8 cellular contexts compared by ENCODE assay signal in the genomic region with DNA sequence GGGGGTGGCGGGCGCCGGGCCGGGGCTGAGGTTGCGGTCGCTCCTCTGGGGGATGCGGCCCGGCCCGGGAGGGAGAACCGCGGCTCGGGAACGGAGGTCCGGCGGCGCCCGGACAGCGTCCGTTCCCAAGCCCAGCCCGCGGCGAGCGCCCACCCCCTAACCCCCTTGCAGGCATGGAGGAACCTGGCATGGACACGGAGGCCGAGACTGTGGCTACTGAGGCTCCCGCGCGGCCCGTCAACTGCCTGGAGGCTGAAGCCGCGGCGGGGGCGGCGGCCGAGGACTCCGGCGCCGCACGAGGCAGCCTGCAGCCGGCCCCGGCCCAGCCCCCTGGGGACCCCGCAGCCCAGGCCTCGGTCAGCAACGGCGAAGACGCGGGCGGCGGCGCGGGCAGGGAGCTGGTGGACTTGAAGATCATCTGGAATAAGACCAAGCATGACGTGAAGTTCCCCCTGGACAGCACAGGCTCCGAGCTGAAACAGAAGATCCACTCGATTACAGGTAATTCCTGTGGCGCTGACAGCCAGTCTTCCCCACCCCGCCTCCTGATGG. TPM values are rescaled to one million over a fixed set of nuclear protein-coding genes. Genes with fewer than 3 reads are reported as not detected.
DNase-seq lines count a peak whose midpoint lies in the region; ATAC-seq, FAIRE-seq and TF ChIP-seq lines count a peak whose summit lies in the region.

No MANE protein-coding gene starts in this region.

- FAIRE-seq in GM12878 (lab: Jason Lieb, UNC) = no peak

- ATAC-seq in GM21576 (IDR thresholded peaks at IDR 0.05; ENCODE audit: unreplicated experiment) (peak; percentile 7), GM12878 (peak; percentile 20), GM21786 (IDR thresholded peaks at IDR 0.05; ENCODE audit: unreplicated experiment) (no peak)

- CTCF ChIA-PET in GM12878 (lab: Yijun Ruan, JAX) = interaction anchor here (0.6 to 5.0 kb wide), 7 partner anchors 9 to 374 kb away, joined by 3 to 35 read pairs (median 7); a partner anchor contains a TSS

- WGBS in GM12878 (ENCODE audit: insufficient coverage, insufficient replicate concordance, low lambda C conversion rate, missing lambda C conversion rate) = under 1% methylated on average over 36 of the region's 56 CpGs
- 0 to 2% (median 0%) methylated on average over 11 to 56 of the region's 56 CpGs for WGBS in spleen, 5 donors

- no peak for TF ChIP-seq EP300 in GM12878 (IDR thresholded peaks at IDR 0.05; ENCODE audit: borderline replicate concordance in 1 of 2, control insufficient read depth in 1 of 2, low read depth in 2 of 2, low read length in 2 of 2)

- peak; percentile 42 for DNase-seq in AG10803 (ENCODE audit: low read depth)
- DNase-seq in NCI-H69 (lab: John Stamatoyannopoulos, UW) = peak; percentile 59
- no peak for DNase-seq in GM12878 (ENCODE audit: low read depth, low spot score)
- DNase-seq in iPS-NIHi7 (ENCODE audit: extremely low spot score) = peak; percentile 20
- DNase-seq in spleen = no peak
- no peak for DNase-seq in superior temporal gyrus (ENCODE audit: extremely low spot score)

- no peak for TF ChIP-seq RAD21 in GM12878 (IDR thresholded peaks at IDR 0.05; ENCODE audit: insufficient read depth, low read depth, low read length)

- in situ Hi-C loops in GM12878 (cut with MboI) = no loop called here

- H3K4me1 ChIP-seq in GM12878 (ENCODE audit: control insufficient read depth, insufficient read depth, low read length) (no peaks in the 10 kb centered on the region; the same call in none of the 2 replicates), spleen (peaks cover 20 to 59% (median 41%) of the 10 kb centered on the region in 6 donors)

- POLR2A ChIA-PET in GM12878 (lab: Charles Lee) = interaction anchor here (0.9 to 1.0 kb wide), 3 partner anchors 50 to 106 kb away, joined by 3 to 4 read pairs (median 3); no protein-coding TSS in a partner anchor

- SMC1A ChIA-PET in GM12878 (lab: Charles Lee; ENCODE audit: uncharacterized antibody, unreplicated experiment) = interaction anchor here (0.9 to 2.6 kb wide), 6 partner anchors 11 to 112 kb away, joined by 3 to 9 read pairs (median 4); no protein-coding TSS in a partner anchor

- intact Hi-C loops in GM12878 (cut with micrococcal nuclease; ENCODE audit: unreplicated experiment) = loop anchor here (1.0 to 10.0 kb wide), 5 partner anchors 38 to 169 kb away; a partner anchor contains a TSS
- intact Hi-C loops in spleen (cut with DNase I; ENCODE audit: low total_unique reads) = loop anchor here (5.0 to 10.0 kb wide), 2 partner anchors 34 to 53 kb away; no protein-coding TSS in a partner anchor

- H3K27me3 ChIP-seq in GM12878 (replicated peaks in 1 of 2; ENCODE audit: control insufficient read depth in 2 of 2, insufficient read depth in 2 of 2, low read length in 1 of 2) (no peaks in the 10 kb centered on the region), spleen (replicated peaks in 1 of 7) (no peaks in the 10 kb centered on the region)

- H3K27ac ChIP-seq in GM12878 (ENCODE audit: control insufficient read depth, insufficient read depth) (peak overlapping the region; percentile 95), spleen (peak overlapping the region; percentile 80 to 93 (median 90))

- TF ChIP-seq CTCF in AG10803 (conservative IDR thresholded peaks at IDR 0.05; ENCODE audit: low read length) (no peak), GM12878 (IDR thresholded peaks at IDR 0.05 in 2 of 3, conservative IDR thresholded peaks at IDR 0.05 in 1 of 3; ENCODE audit: control insufficient read depth in 2 of 3, extremely low read depth in 1 of 3, insufficient read depth in 1 of 3, low read depth in 3 of 3, low read length in 3 of 3) (no peak), spleen (IDR thresholded peaks at IDR 0.05 in 8 of 11, conservative IDR thresholded peaks at IDR 0.05 in 3 of 11) (no peak)

- peaks cover 4 to 22% of the 10 kb centered on the region in 2 experiments for H3K36me3 ChIP-seq in GM12878 (ENCODE audit: control insufficient read depth in 2 of 2, insufficient read depth in 2 of 2, low read length in 1 of 2)
- H3K36me3 ChIP-seq in spleen = peaks cover 0 to 48% (median 36%) of the 10 kb centered on the region in 6 donors

- peak overlapping the region; percentile 48 for H2AFZ ChIP-seq in GM12878 (ENCODE audit: control insufficient read depth, low read depth, low read length)

- H3K9me3 ChIP-seq in GM12878 (replicated peaks; ENCODE audit: control insufficient read depth, insufficient read depth, low read length) (no peaks in the 10 kb centered on the region), spleen (no peaks in the 10 kb centered on the region)

- H4K20me1 ChIP-seq in GM12878 (ENCODE audit: control insufficient read depth, insufficient read depth) = no peaks in the 10 kb centered on the region

- TF ChIP-seq POLR2A in GM12878 (IDR thresholded peaks at IDR 0.05; ENCODE audit: low read depth, low read length) (no peak), spleen (IDR thresholded peaks at IDR 0.05) (no peak)

- H3K79me2 ChIP-seq in GM12878 (ENCODE audit: control insufficient read depth, insufficient read depth, low read length) = peaks cover 51% of the 10 kb centered on the region

- no TSS peak for BruUV-seq in GM12878 (replicated peaks; lab: Mats Ljungman, UMichigan)

- H3K4me2 ChIP-seq in GM12878 (ENCODE audit: control insufficient read depth, insufficient read depth) = peak overlapping the region; percentile 61

- peak overlapping the region; percentile 84 for H3K9ac ChIP-seq in GM12878 (ENCODE audit: control insufficient read depth, insufficient read depth, low read length)

- RAD21 ChIA-PET in GM12878 (lab: Charles Lee; ENCODE audit: unreplicated experiment) = interaction anchor here (1.0 to 2.6 kb wide), 4 partner anchors 13 to 169 kb away, joined by 3 to 13 read pairs (median 3); a partner anchor contains a TSS

- peak overlapping the region; percentile 94 for H3K4me3 ChIP-seq in AG10803 (ENCODE audit: low read length)
- H3K4me3 ChIP-seq in GM12878 = peak overlapping the region; percentile 92
- peak overlapping the region; percentile 85 to 100 (median 94) for H3K4me3 ChIP-seq in spleen

RNA-seq across cellular contexts. Expression of a gene that starts 0.3 kb away (rescaled TPM):
- total RNA-seq in GM12878 (2013; cell fraction: nucleolus; rRNA removed) = 85.8 and 94.9 TPM in 2 replicates
- total RNA-seq in GM12878 (2014; rRNA removed) = 31.3 and 38.3 TPM in 2 replicates
- total RNA-seq in GM12878 (2014; rRNA removed; fragmentation: Illumina TruSeq; extraction: Trizol) = 18.1 and 19.0 TPM in 2 replicates
- 45.8 and 48.5 TPM in 2 replicates for total RNA-seq in GM12878 (2021)
- polyA plus RNA-seq in GM12878 (2011; ENCODE audit: low read depth) = 14.2 TPM
- polyA plus RNA-seq in GM12878 (2011; rRNA removed) = 37.6 and 41.9 TPM in 2 replicates
- 36.0 and 38.8 TPM in 2 replicates for polyA plus RNA-seq in GM12878 (2011; cell fraction: cytosol; rRNA removed)
- polyA plus RNA-seq in GM12878 (2011; cell fraction: nucleus; rRNA removed) = 47.5 and 49.8 TPM in 2 replicates
- 20.5 and 20.8 TPM in 2 replicates for polyA plus RNA-seq in GM12878 (2012)
- polyA plus RNA-seq in GM12878 (2014; fragmentation: Illumina TruSeq; extraction: Trizol) = 23.4 and 23.7 TPM in 2 replicates
- polyA plus RNA-seq in GM12878 (2014; fragmentation: Nextera tagmentation; extraction: Ambion mirVana) = 1 to 10 TPM; 7.3 to 7.9 TPM
- polyA plus RNA-seq in GM12878 (2014; rRNA removed) = 31.1 and 40.7 TPM in 2 replicates
- 10 to 100 TPM; 33.2 to 38.6 TPM for polyA plus RNA-seq in GM12878 (2016; fragmentation: Nextera tagmentation; extraction: Ambion mirVana)
- polyA minus RNA-seq in GM12878 (2011; rRNA and poly(A)+ RNA removed) = 34.2 and 37.5 TPM in 2 replicates
- polyA minus RNA-seq in GM12878 (2011; cell fraction: cytosol; rRNA and poly(A)+ RNA removed) = 8.0 and 10.4 TPM in 2 replicates
- 29.4 and 42.0 TPM in 2 replicates for polyA minus RNA-seq in GM12878 (2011; cell fraction: nucleus; rRNA and poly(A)+ RNA removed)
- 10 to 100 TPM; 39.0 to 63.7 (median 43.4) TPM for total RNA-seq in spleen
- polyA plus RNA-seq in spleen = 1 to 10 TPM; 4.2 to 9.1 (median 6.5) TPM

RNA-seq across cellular contexts. Expression of a gene that starts 0.7 kb away (rescaled TPM):
- 85.7 and 98.9 TPM in 2 replicates for total RNA-seq in GM12878 (2013; cell fraction: nucleolus; rRNA removed)
- total RNA-seq in GM12878 (2014; rRNA removed) = 38.0 and 39.0 TPM in 2 replicates
- total RNA-seq in GM12878 (2014; rRNA removed; fragmentation: Illumina TruSeq; extraction: Trizol) = 36.7 TPM in 2 replicates
- total RNA-seq in GM12878 (2021) = 28.8 and 32.1 TPM in 2 replicates
- polyA plus RNA-seq in GM12878 (2011; ENCODE audit: low read depth) = 32.3 TPM
- 63.0 and 65.9 TPM in 2 replicates for polyA plus RNA-seq in GM12878 (2011; rRNA removed)
- polyA plus RNA-seq in GM12878 (2011; cell fraction: cytosol; rRNA removed) = 107 and 120 TPM in 2 replicates
- polyA plus RNA-seq in GM12878 (2011; cell fraction: nucleus; rRNA removed) = 90.6 and 122 TPM in 2 replicates
- polyA plus RNA-seq in GM12878 (2012) = 16.5 and 17.4 TPM in 2 replicates
- polyA plus RNA-seq in GM12878 (2014; fragmentation: Illumina TruSeq; extraction: Trizol) = 41.3 and 47.9 TPM in 2 replicates
- polyA plus RNA-seq in GM12878 (2014; fragmentation: Nextera tagmentation; extraction: Ambion mirVana) = 10 to 100 TPM; 12.9 to 27.0 TPM
- polyA plus RNA-seq in GM12878 (2014; rRNA removed) = 27.3 and 39.8 TPM in 2 replicates
- polyA plus RNA-seq in GM12878 (2016; fragmentation: Nextera tagmentation; extraction: Ambion mirVana) = 10 to 100 TPM; 31.0 to 34.8 TPM
- 107 and 161 TPM in 2 replicates for polyA minus RNA-seq in GM12878 (2011; rRNA and poly(A)+ RNA removed)
- polyA minus RNA-seq in GM12878 (2011; cell fraction: cytosol; rRNA and poly(A)+ RNA removed) = 26.6 and 33.1 TPM in 2 replicates
- 58.2 and 89.6 TPM in 2 replicates for polyA minus RNA-seq in GM12878 (2011; cell fraction: nucleus; rRNA and poly(A)+ RNA removed)
- total RNA-seq in spleen = 10 to 100 TPM; 10.7 to 21.8 (median 19.3) TPM
- 10 to 100 TPM in 1 of 3 donors, 1 to 10 TPM in 2; 9.8 to 10.0 (median 9.9) TPM for polyA plus RNA-seq in spleen

RNA-seq across cellular contexts. Expression of a gene that starts 38.3 kb away (rescaled TPM):
- 11.1 and 12.3 TPM in 2 replicates for total RNA-seq in GM12878 (2013; cell fraction: nucleolus; rRNA removed)
- total RNA-seq in GM12878 (2014; rRNA removed) (258 and 271 TPM in 2 replicates), GM12878 (2014; rRNA removed; fragmentation: Illumina TruSeq; extraction: Trizol) (115 and 123 TPM in 2 replicates), GM12878 (2021) (131 and 137 TPM in 2 replicates), spleen (10 to 100 TPM; 40.1 to 91.0 (median 49.0) TPM)
- polyA plus RNA-seq in GM12878 (2011; ENCODE audit: low read depth) = 86.6 TPM
- polyA plus RNA-seq in GM12878 (2011; rRNA removed) (237 and 375 TPM in 2 replicates), GM12878 (2014; fragmentation: Illumina TruSeq; extraction: Trizol) (64.1 and 79.9 TPM in 2 replicates), GM12878 (2014; fragmentation: Nextera tagmentation; extraction: Ambion mirVana) (100 to 1,000 TPM in 1 of 2 experiments, 10 to 100 TPM in 1; 99.8 to 226 TPM), GM12878 (2014; rRNA removed) (325 and 378 TPM in 2 replicates), GM12878 (2016; fragmentation: Nextera tagmentation; extraction: Ambion mirVana) (100 to 1,000 TPM; 564 to 584 TPM), spleen (100 to 1,000 TPM in 1 of 3 donors, 10 to 100 TPM in 2; 71.7 to 140 (median 98.1) TPM)
- 185 and 215 TPM in 2 replicates for polyA plus RNA-seq in GM12878 (2011; cell fraction: cytosol; rRNA removed)
- 124 and 138 TPM in 2 replicates for polyA plus RNA-seq in GM12878 (2011; cell fraction: nucleus; rRNA removed)
- polyA plus RNA-seq in GM12878 (2012) = 126 and 136 TPM in 2 replicates
- polyA minus RNA-seq in GM12878 (2011; rRNA and poly(A)+ RNA removed) = 22.7 and 25.8 TPM in 2 replicates
- 35.7 and 37.4 TPM in 2 replicates for polyA minus RNA-seq in GM12878 (2011; cell fraction: cytosol; rRNA and poly(A)+ RNA removed)
- 9.4 and 18.8 TPM in 2 replicates for polyA minus RNA-seq in GM12878 (2011; cell fraction: nucleus; rRNA and poly(A)+ RNA removed)

RNA-seq across cellular contexts. Expression of a gene that starts 47.6 kb away (rescaled TPM):
- total RNA-seq in GM12878 (2013; cell fraction: nucleolus; rRNA removed) = 287 and 319 TPM in 2 replicates
- 57.9 and 62.0 TPM in 2 replicates for total RNA-seq in GM12878 (2014; rRNA removed)
- 56.8 and 56.9 TPM in 2 replicates for total RNA-seq in GM12878 (2014; rRNA removed; fragmentation: Illumina TruSeq; extraction: Trizol)
- 106 and 113 TPM in 2 replicates for total RNA-seq in GM12878 (2021)
- 42.8 TPM for polyA plus RNA-seq in GM12878 (2011; ENCODE audit: low read depth)
- 105 and 145 TPM in 2 replicates for polyA plus RNA-seq in GM12878 (2011; rRNA removed)
- polyA plus RNA-seq in GM12878 (2011; cell fraction: cytosol; rRNA removed) = 58.9 and 72.5 TPM in 2 replicates
- 191 and 225 TPM in 2 replicates for polyA plus RNA-seq in GM12878 (2011; cell fraction: nucleus; rRNA removed)
- polyA plus RNA-seq in GM12878 (2012) = 65.6 and 83.8 TPM in 2 replicates
- polyA plus RNA-seq in GM12878 (2014; fragmentation: Illumina TruSeq; extraction: Trizol) = 153 and 192 TPM in 2 replicates
- polyA plus RNA-seq in GM12878 (2014; fragmentation: Nextera tagmentation; extraction: Ambion mirVana) = 10 to 100 TPM; 14.1 to 21.5 TPM
- polyA plus RNA-seq in GM12878 (2014; rRNA removed) = 75.1 and 77.2 TPM in 2 replicates
- 10 to 100 TPM; 96.0 to 97.1 TPM for polyA plus RNA-seq in GM12878 (2016; fragmentation: Nextera tagmentation; extraction: Ambion mirVana)
- polyA minus RNA-seq in GM12878 (2011; rRNA and poly(A)+ RNA removed) = 84.8 and 103 TPM in 2 replicates
- 32.7 and 35.3 TPM in 2 replicates for polyA minus RNA-seq in GM12878 (2011; cell fraction: cytosol; rRNA and poly(A)+ RNA removed)
- 47.3 and 59.9 TPM in 2 replicates for polyA minus RNA-seq in GM12878 (2011; cell fraction: nucleus; rRNA and poly(A)+ RNA removed)
- total RNA-seq in spleen = 100 to 1,000 TPM; 131 to 179 (median 152) TPM
- 10 to 100 TPM; 49.4 to 57.2 (median 56.6) TPM for polyA plus RNA-seq in spleen

Comparison
In these comparisons a context has a peak if more than half of its experiments do, and no peak if none do; other contexts are left out.
1. DNase-seq: peak in AG10803 (single experiment), NCI-H69 (single experiment) and iPS-NIHi7 (single experiment); none in GM12878 (single experiment), spleen (single experiment) and superior temporal gyrus (single experiment).
2. Peak in every context shown above with its lines, with median percentiles within 50 percentile points of each other: H3K4me3 ChIP-seq.